In the genomic region with DNA sequence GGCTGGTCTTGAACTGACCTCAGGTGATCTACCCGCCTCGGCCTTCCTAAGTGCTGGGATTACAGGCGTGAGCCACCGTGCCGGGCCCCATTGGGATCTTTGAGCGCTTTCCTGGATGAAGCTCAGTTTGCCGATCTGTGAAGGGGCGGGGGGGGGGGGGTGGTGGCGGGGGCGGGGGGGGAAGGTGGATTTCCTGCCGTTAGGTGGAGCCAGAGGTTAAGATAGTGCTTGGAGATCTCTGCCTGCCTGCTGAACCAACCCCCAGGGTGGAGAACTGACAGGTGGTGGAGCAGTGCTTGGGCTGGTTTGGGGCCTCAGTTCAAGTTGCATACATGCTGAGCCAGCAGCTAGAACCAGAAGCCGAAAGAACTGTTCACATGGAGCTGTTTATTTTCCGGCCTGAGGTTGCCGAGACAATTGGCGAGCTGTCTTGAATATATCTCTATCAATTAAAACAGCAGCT, we compare ENCODE assay signal across 8 cellular contexts. TPM values are rescaled to one million over a fixed set of nuclear protein-coding genes. Genes with fewer than 3 reads are reported as not detected.
DNase-seq lines count a peak whose midpoint lies in the region; ATAC-seq, FAIRE-seq and TF ChIP-seq lines count a peak whose summit lies in the region.

No MANE protein-coding gene starts in this region.

- H2AFZ ChIP-seq in MM.1S (ENCODE audit: low read length) = peak overlapping the region; percentile 46

- no peak for FAIRE-seq in pancreas (lab: Jason Lieb, UNC)

- no peaks in the 10 kb centered on the region for H3K9me3 ChIP-seq in DOHH2 (ENCODE audit: control insufficient read depth, insufficient read depth, low read length)
- no peaks in the 10 kb centered on the region for H3K9me3 ChIP-seq in MM.1S (replicated peaks; ENCODE audit: insufficient read depth, low read length)
- H3K9me3 ChIP-seq in pancreas = no peaks in the 10 kb centered on the region
- no peaks in the 10 kb centered on the region for H3K9me3 ChIP-seq in uterus

- H3K4me1 ChIP-seq in DOHH2 (ENCODE audit: control insufficient read depth, low read length) (peaks cover 41% of the 10 kb centered on the region), MM.1S (ENCODE audit: low read length) (peaks cover 20% of the 10 kb centered on the region), pancreas (peaks cover 0 to 10% (median 3%) of the 10 kb centered on the region in 3 donors), uterus (peaks cover 0 to 5% of the 10 kb centered on the region in 2 donors)

- peak overlapping the region; percentile 73 for H3K4me3 ChIP-seq in DOHH2 (ENCODE audit: low read length)
- H3K4me3 ChIP-seq in MM.1S (ENCODE audit: low read length) = peak overlapping the region; percentile 72
- H3K4me3 ChIP-seq in pancreas = peak overlapping the region in 2 of 4 donors; percentile 51 to 59
- peak overlapping the region; percentile 30 to 50 for H3K4me3 ChIP-seq in uterus

- no peaks in the 10 kb centered on the region for H3K36me3 ChIP-seq in DOHH2 (ENCODE audit: control insufficient read depth, low read length)
- H3K36me3 ChIP-seq in MM.1S (replicated peaks; ENCODE audit: insufficient read depth, low read length) = no peaks in the 10 kb centered on the region
- no peaks in the 10 kb centered on the region for H3K36me3 ChIP-seq in pancreas
- H3K36me3 ChIP-seq in uterus = no peaks in the 10 kb centered on the region

- TF ChIP-seq CTCF in DOHH2 (IDR thresholded peaks at IDR 0.05; ENCODE audit: low read depth, low read length, poor library complexity, severe bottlenecking) (peak; percentile 12), MM.1S (IDR thresholded peaks at IDR 0.05; ENCODE audit: low read length) (peak; percentile 35), pancreas (IDR thresholded peaks at IDR 0.05) (no peak), uterus (IDR thresholded peaks at IDR 0.05) (peak in 3 of 4 experiments; percentile 22 to 42 (median 25))

- ATAC-seq in pancreas (peak; percentile 78 to 90 (median 85)), GM21825 (IDR thresholded peaks at IDR 0.05; ENCODE audit: unreplicated experiment) (no peak)

- intact Hi-C loops in pancreas (cut with DNase I) = no loop called here
- intact Hi-C loops in uterus (cut with DNase I; ENCODE audit: low total_unique reads) = no loop called here

- peak; percentile 99 for DNase-seq in MM.1S
- peak; percentile 71 for DNase-seq in SK-N-DZ (ENCODE audit: low spot score)
- DNase-seq in glomerular visceral epithelial cell (ENCODE audit: extremely low spot score) = peak; percentile 74
- DNase-seq in pancreas = peak in 4 of 6 donors; percentile 67 to 77 (median 74)
- DNase-seq in uterus = peak; percentile 55 to 73

- H4K20me1 ChIP-seq in DOHH2 (ENCODE audit: control insufficient read depth, insufficient read depth, low read depth, low read length) (no peaks in the 10 kb centered on the region), MM.1S (ENCODE audit: insufficient read depth, low read length) (no peaks in the 10 kb centered on the region)

- H3K79me2 ChIP-seq in DOHH2 (ENCODE audit: control insufficient read depth, low read length) (no peaks in the 10 kb centered on the region), MM.1S (ENCODE audit: low read length) (peaks cover 34% of the 10 kb centered on the region)

- H3K4me2 ChIP-seq in DOHH2 (ENCODE audit: low read length) = peak overlapping the region; percentile 90
- H3K4me2 ChIP-seq in MM.1S (ENCODE audit: low read depth, low read length) = peak overlapping the region; percentile 96

- H3K9me2 ChIP-seq in DOHH2 (replicated peaks; ENCODE audit: control insufficient read depth, low read length) (no peaks in the 10 kb centered on the region), MM.1S (replicated peaks; ENCODE audit: insufficient read depth, low read length) (no peaks in the 10 kb centered on the region)

- H3K9me3 Mint-ChIP-seq in activated naive CD4-positive, alpha-beta T cell treated with anti-CD3 and anti-CD28 coated beads, Interleukin-2, amount 50 U/mL, for 24 hours = no peaks in the 10 kb centered on the region

- H3K27me3 ChIP-seq in DOHH2 (ENCODE audit: control insufficient read depth, low read length) (peaks cover 55% of the 10 kb centered on the region), MM.1S (replicated peaks; ENCODE audit: insufficient read depth, low read length) (peaks cover 8% of the 10 kb centered on the region; the same call in 1 of the 2 replicates), pancreas (no peaks in the 10 kb centered on the region), uterus (no peaks in the 10 kb centered on the region)

- H3K27ac ChIP-seq in DOHH2 (ENCODE audit: low read depth, low read length) = no peak overlapping the region
- peak overlapping the region; percentile 86 for H3K27ac ChIP-seq in MM.1S (ENCODE audit: low read length)
- H3K27ac ChIP-seq in pancreas = peak overlapping the region in 3 of 4 donors; percentile 20 to 50 (median 22)
- H3K27ac ChIP-seq in uterus = peak overlapping the region; percentile 65 to 75

- H3F3A ChIP-seq in DOHH2 (ENCODE audit: control insufficient read depth, insufficient read depth) = no peaks in the 10 kb centered on the region
- peaks cover 38% of the 10 kb centered on the region for H3F3A ChIP-seq in MM.1S (ENCODE audit: insufficient read depth, low read length)

- peak overlapping the region; percentile 63 for H3K9ac ChIP-seq in MM.1S (ENCODE audit: low read length)

- 0% methylated on average over 12 to 14 of the region's 15 CpGs for WGBS in pancreas, 2 donors

- TF ChIP-seq POLR2A in uterus (IDR thresholded peaks at IDR 0.05) = no peak

- no peaks in the 10 kb centered on the region for H3K36me3 Mint-ChIP-seq in activated naive CD4-positive, alpha-beta T cell treated with anti-CD3 and anti-CD28 coated beads, Interleukin-2, amount 50 U/mL, for 24 hours

- no peaks in the 10 kb centered on the region for H3K27me3 Mint-ChIP-seq in activated naive CD4-positive, alpha-beta T cell treated with anti-CD3 and anti-CD28 coated beads, Interleukin-2, amount 50 U/mL, for 24 hours

- H3K4me3 Mint-ChIP-seq in activated naive CD4-positive, alpha-beta T cell treated with anti-CD3 and anti-CD28 coated beads, Interleukin-2, amount 50 U/mL, for 24 hours = peak overlapping the region; percentile 95

- H3K27ac Mint-ChIP-seq in activated naive CD4-positive, alpha-beta T cell treated with anti-CD3 and anti-CD28 coated beads, Interleukin-2, amount 50 U/mL, for 24 hours = no peak overlapping the region

- H3K4me1 Mint-ChIP-seq in activated naive CD4-positive, alpha-beta T cell treated with anti-CD3 and anti-CD28 coated beads, Interleukin-2, amount 50 U/mL, for 24 hours = peaks cover 28% of the 10 kb centered on the region

RNA-seq across cellular contexts. Expression of a gene that starts 1.7 kb away (rescaled TPM):
- polyA plus RNA-seq in SK-N-DZ (2014; cell fraction: cytosol; rRNA removed) = 7.5 and 9.4 TPM in 2 replicates
- polyA plus RNA-seq in SK-N-DZ (2014; cell fraction: nucleus; rRNA removed) = 7.3 and 9.3 TPM in 2 replicates
- total RNA-seq in pancreas (1 to 10 TPM in 3 of 6 donors, under 1 TPM in 3; 0.55 to 1.8 (median 0.94) TPM), uterus (1 to 10 TPM; 2.4 to 6.1 (median 5.3) TPM)
- 1 to 10 TPM; 2.6 to 4.3 TPM for polyA plus RNA-seq in pancreas

RNA-seq across cellular contexts. Expression of a gene that starts 17.9 kb away (rescaled TPM):
- 4.9 and 6.7 TPM in 2 replicates for polyA plus RNA-seq in SK-N-DZ (2014; cell fraction: cytosol; rRNA removed)
- 1.9 and 2.7 TPM in 2 replicates for polyA plus RNA-seq in SK-N-DZ (2014; cell fraction: nucleus; rRNA removed)
- 1 to 10 TPM; 3.5 to 9.0 (median 4.7) TPM for total RNA-seq in pancreas
- 1 to 10 TPM; 2.9 to 4.3 TPM for polyA plus RNA-seq in pancreas
- 10 to 100 TPM in 2 of 4 donors, 1 to 10 TPM in 2; 7.9 to 26.9 (median 14.4) TPM for total RNA-seq in uterus

Comparison
In these comparisons a context has a peak if more than half of its experiments do, and no peak if none do; other contexts are left out.
1. CTCF ChIP-seq: peak in DOHH2 (single experiment), MM.1S (single experiment) and uterus (3 of 4); none in pancreas (0 of 4).
2. Peak in every context shown above with its lines, with median percentiles within 50 percentile points of each other: DNase-seq.